1 cellular context compared by ENCODE assay signal in genomic region chr2:158463496-158464095, GRCh38.
TF ChIP-seq lines count a peak whose summit lies in the region.

No MANE protein-coding gene starts in this region.

TF ChIP-seq in A549, 52 proteins besides CTCF, POLR2A, EP300 and RAD21 (continued from another document):
- no peak for TF ChIP-seq PBX3 (IDR thresholded peaks at IDR 0.05)
TF ChIP-seq in A549: peak in this region for 1.
